ENCODE assay signal across 1 cellular context in the genomic region with DNA sequence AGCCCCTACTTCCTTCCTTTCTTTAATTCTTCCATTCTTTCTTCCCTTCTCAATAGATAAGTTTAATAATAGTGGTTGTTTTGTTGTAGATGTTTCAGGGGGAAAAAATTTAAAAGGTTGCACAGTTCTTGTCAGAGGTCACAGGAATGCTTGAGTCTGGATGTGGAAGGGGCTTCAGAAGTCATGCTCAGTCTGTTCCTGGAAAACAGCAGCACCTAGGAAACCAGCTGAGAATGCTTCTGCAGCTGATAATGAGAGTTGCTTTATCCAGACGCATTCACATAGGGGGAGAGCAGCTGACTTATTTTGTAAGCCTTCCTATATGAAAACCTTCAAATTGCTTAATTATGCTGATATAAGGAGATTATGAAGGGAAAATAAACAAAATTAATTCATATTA.
TF ChIP-seq lines count a peak whose summit lies in the region.

No MANE protein-coding gene starts in this region.

TF ChIP-seq in endothelial cell of umbilical vein, 7 proteins besides CTCF, POLR2A, EP300 and RAD21 (continued from another document):
- TF ChIP-seq JUN (IDR thresholded peaks at IDR 0.05; ENCODE audit: borderline replicate concordance, insufficient read depth, insufficient read length, low read depth) (no peak), FOS (IDR thresholded peaks at IDR 0.05; ENCODE audit: borderline replicate concordance, insufficient read depth, low read length) (no peak), EZH2 (IDR thresholded peaks at IDR 0.05; ENCODE audit: borderline replicate concordance, low read depth, low read length, severe bottlenecking) (no peak)
